Comparison of ENCODE assay signal across 11 cellular contexts in genomic region chr5:112548246-112548982, GRCh38.
DNase-seq lines count a peak whose midpoint lies in the region; ATAC-seq and TF ChIP-seq lines count a peak whose summit lies in the region.
"Had no signal": no experiment of that assay in that cellular context is flagged by ENCODE, and none has a peak within 500 bp of the region (broad histone marks: within the 10 kb centered on the region; RNA-seq: fewer than 3 reads in every experiment).

No MANE protein-coding gene starts in this region.

- no peak for DNase-seq in activated T-cell treated with anti-CD3 and anti-CD28 coated beads, Interleukin-2, amount 50 U/mL, for 72 hours
- no peak for DNase-seq in activated T-cell treated with anti-CD3 and anti-CD28 coated beads, Interleukin-2, amount 50 U/mL, for 1 hour
- DNase-seq in RPMI7951 (ENCODE audit: low read depth) (peak; percentile 73), fibroblast of pulmonary artery (ENCODE audit: low read depth) (peak; percentile 85), skeletal muscle cell (ENCODE audit: low read depth) (peak; percentile 4), BE2C (no peak)
- DNase-seq in stimulated activated naive CD4-positive, alpha-beta T cell treated with Interleukin-2 at 50 U/mL for 16 hours (lab: John Stamatoyannopoulos, UW), result no peak
- DNase-seq: retina had no signal

- H3K27ac Mint-ChIP-seq in activated T-cell treated with anti-CD3 and anti-CD28 coated beads, Interleukin-2, amount 50 U/mL, for 72 hours, result no peak overlapping the region

- H3K4me3 Mint-ChIP-seq in activated T-cell treated with anti-CD3 and anti-CD28 coated beads, Interleukin-2, amount 50 U/mL, for 72 hours, result no peak overlapping the region

- no peak for TF ChIP-seq CTCF in fibroblast of pulmonary artery (IDR thresholded peaks at IDR 0.05; ENCODE audit: low read length, missing control alignments)
- no peak for TF ChIP-seq CTCF in BE2C (IDR thresholded peaks at IDR 0.05; ENCODE audit: low read depth, low read length)

- H3K36me3 Mint-ChIP-seq in activated T-cell treated with anti-CD3 and anti-CD28 coated beads, Interleukin-2, amount 50 U/mL, for 72 hours (ENCODE audit: insufficient read depth in 2 of 2), result no peaks in the 10 kb centered on the region

- H3K4me1 Mint-ChIP-seq in activated T-cell treated with anti-CD3 and anti-CD28 coated beads, Interleukin-2, amount 50 U/mL, for 72 hours (ENCODE audit: low read depth), result no peaks in the 10 kb centered on the region

- no peaks in the 10 kb centered on the region for H3K36me3 ChIP-seq in BE2C
- H3K36me3 ChIP-seq: BLaER1 had no signal

- peak; percentile 51 to 67 for ATAC-seq in activated T-cell treated with anti-CD3 and anti-CD28 coated beads, Interleukin-2, amount 50 U/mL, for 72 hours (replicated peaks in 1 of 2)
- no peak for ATAC-seq in HG03139 (IDR thresholded peaks at IDR 0.05; ENCODE audit: unreplicated experiment)

- no peaks in the 10 kb centered on the region for H3K27me3 Mint-ChIP-seq in activated T-cell treated with anti-CD3 and anti-CD28 coated beads, Interleukin-2, amount 50 U/mL, for 72 hours (ENCODE audit: low read depth)
- H3K27me3 Mint-ChIP-seq: IgD-negative memory B cell had no signal

- no peaks in the 10 kb centered on the region; the same call in 1 of the 2 replicates for H3K4me1 ChIP-seq in BE2C
- H3K4me1 ChIP-seq: BLaER1 had no signal

- H3K4me3 ChIP-seq in fibroblast of pulmonary artery (replicated peaks; ENCODE audit: low read depth, low read length) (no peak overlapping the region), skeletal muscle cell (ENCODE audit: low read depth, low read length) (no peak overlapping the region), BE2C (ENCODE audit: low read depth, low read length) (no peak overlapping the region)
- H3K4me3 ChIP-seq: BLaER1 had no signal

- no peaks in the 10 kb centered on the region for H3K27me3 ChIP-seq in BE2C
- H3K27me3 ChIP-seq: BLaER1 had no signal

- peaks cover 1 to 2% of the 10 kb centered on the region in 2 donors for H3K9me3 Mint-ChIP-seq in activated T-cell treated with anti-CD3 and anti-CD28 coated beads, Interleukin-2, amount 50 U/mL, for 72 hours

- H3K9me3 ChIP-seq in BE2C, result no peaks in the 10 kb centered on the region
- H3K9me3 ChIP-seq: BLaER1 had no signal

Comparison
In these comparisons a context has a peak if more than half of its experiments do, and no peak if none do; other contexts are left out.
1. DNase-seq: peak in RPMI7951 (single experiment), fibroblast of pulmonary artery (single experiment) and skeletal muscle cell (single experiment); none in activated T-cell treated with anti-CD3 and anti-CD28 coated beads, Interleukin-2, amount 50 U/mL, for 72 hours (0 of 2), activated T-cell treated with anti-CD3 and anti-CD28 coated beads, Interleukin-2, amount 50 U/mL, for 1 hour (single experiment), stimulated activated naive CD4-positive, alpha-beta T cell treated with Interleukin-2 at 50 U/mL for 16 hours (single experiment) and BE2C (single experiment).